3 cellular contexts compared by ENCODE assay signal in the genomic region with DNA sequence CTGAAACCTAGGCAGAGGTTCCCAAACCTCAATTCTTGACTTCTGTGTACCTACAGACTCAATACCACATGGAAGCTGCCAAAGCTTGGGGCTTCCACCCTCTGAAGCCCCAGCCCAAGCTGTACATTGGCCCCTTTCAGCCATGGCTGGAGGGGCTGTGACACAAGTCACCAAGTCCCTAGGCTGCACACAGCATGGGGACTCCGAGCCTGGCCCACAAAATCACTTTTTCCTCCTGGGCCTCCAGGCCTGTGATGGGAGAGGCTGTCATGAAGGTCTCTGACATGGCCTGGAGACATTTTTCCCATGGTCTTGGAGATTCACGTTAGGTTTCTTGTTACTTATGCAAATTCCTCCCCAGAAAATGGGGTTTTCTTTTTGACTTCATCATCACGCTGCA.
A peak's percentile ranks its signal among the peaks of the same experiment; 100 is the strongest.
DNase-seq lines count a peak whose midpoint lies in the region; ATAC-seq, FAIRE-seq and TF ChIP-seq lines count a peak whose summit lies in the region.
"Not testable (repeated sequence)": the region's sequence is repeated elsewhere in the genome, so short reads cannot be mapped to it uniquely, and the experiment has no call there.

No MANE protein-coding gene starts in this region.

- not testable (repeated sequence) for H3K4me1 ChIP-seq in A549; HEK293 (ENCODE audit: control insufficient read depth, insufficient read depth, low read length)

- ATAC-seq in A549, WTC11: not testable (repeated sequence)

- not testable (repeated sequence) for TF ChIP-seq EP300 in A549 (IDR thresholded peaks at IDR 0.05)

- not testable (repeated sequence) for H3K4me3 Mint-ChIP-seq in WTC11

- H3K4me1 Mint-ChIP-seq in WTC11: not testable (repeated sequence)

- not testable (repeated sequence) for H3K9me3 ChIP-seq in A549; HEK293 (ENCODE audit: control insufficient read depth, insufficient read depth, low read depth, low read length)

- not testable (repeated sequence) for TF ChIP-seq POLR2A in A549 (IDR thresholded peaks at IDR 0.05; ENCODE audit: low read length)

- not testable (repeated sequence) for H3K4me3 ChIP-seq in A549; HEK293 (ENCODE audit: low read depth, low read length)

- POLR2A ChIA-PET in A549 (lab: Yijun Ruan, JAX); HEK293 (lab: Yijun Ruan, JAX); WTC11 (lab: Charles Lee): not testable (repeated sequence)

- peaks cover 25% of the 10 kb centered on the region for H3K36me3 Mint-ChIP-seq in WTC11

- not testable (repeated sequence) for H3K4me2 ChIP-seq in A549

- WGBS in A549 (ENCODE audit: missing lambda C conversion rate): 33% methylated on average over 3 of the region's 3 CpGs

- not testable (repeated sequence) for H3K36me3 ChIP-seq in HEK293 (ENCODE audit: control insufficient read depth in 2 of 2, insufficient read depth in 1 of 2, low read length in 2 of 2)

- H3K27ac Mint-ChIP-seq in WTC11: not testable (repeated sequence)

- TF ChIP-seq CTCF in A549 (IDR thresholded peaks at IDR 0.05); HEK293 (tag by site-specific recombination; IDR thresholded peaks at IDR 0.05); WTC11 (IDR thresholded peaks at IDR 0.05): not testable (repeated sequence)

- not testable (repeated sequence) for TF ChIP-seq RAD21 in A549 (conservative IDR thresholded peaks at IDR 0.05 in 1 of 2, IDR thresholded peaks at IDR 0.05 in 1 of 2)

- peaks cover 31% of the 10 kb centered on the region for H3K9me3 Mint-ChIP-seq in WTC11

- CTCF ChIA-PET in A549 (lab: Yijun Ruan, JAX); WTC11 (lab: Charles Lee): not testable (repeated sequence)
- CTCF ChIA-PET in HEK293 (lab: Yijun Ruan, JAX): interaction anchor here (1.3 kb wide), 1 partner anchor 70 kb away, joined by 3 read pairs; no protein-coding TSS in a partner anchor

- DNase-seq in A549 (ENCODE audit: low read depth in 1 of 2, low spot score in 1 of 2); WTC11 (ENCODE audit: low spot score): not testable (repeated sequence)

- H3K27ac ChIP-seq in A549; HEK293 (ENCODE audit: extremely low read depth, low read depth, low read length): not testable (repeated sequence)

- FAIRE-seq in A549 (lab: Jason Lieb, UNC): not testable (repeated sequence)

- not testable (repeated sequence) for H3K27me3 Mint-ChIP-seq in WTC11 (ENCODE audit: low read depth)

TF ChIP-seq in A549, 52 proteins besides CTCF, POLR2A, EP300 and RAD21:
- peak; percentile 19 for TF ChIP-seq ZFP36 (IDR thresholded peaks at IDR 0.05; ENCODE audit: borderline replicate concordance, partially characterized antibody)
TF ChIP-seq in A549: peak in this region for 1; not testable (repeated sequence) for 51.

TF ChIP-seq in HEK293, 187 proteins besides CTCF, POLR2A, EP300 and RAD21:
- peak; percentile 65 for TF ChIP-seq ZNF585B (tag by site-specific recombination; IDR thresholded peaks at IDR 0.05)
TF ChIP-seq in HEK293: peak in this region for 1; not testable (repeated sequence) for 186.

TF ChIP-seq in WTC11, 78 proteins besides CTCF, POLR2A, EP300 and RAD21:
- TF ChIP-seq ZNF121 (CRISPR knock-in tag; IDR thresholded peaks at IDR 0.05): peak; percentile 75
